In genomic region chr17:36657763-36658490, GRCh38 we compare ENCODE assay signal across 9 cellular contexts. TPM values are rescaled to one million over a fixed set of nuclear protein-coding genes. Genes with fewer than 3 reads are reported as not detected.
DNase-seq lines count a peak whose midpoint lies in the region; ATAC-seq and TF ChIP-seq lines count a peak whose summit lies in the region.
"Had no signal": no experiment of that assay in that cellular context is flagged by ENCODE, and none has a peak within 500 bp of the region (broad histone marks: within the 10 kb centered on the region; RNA-seq: fewer than 3 reads in every experiment).

No MANE protein-coding gene starts in this region.

- H3K4me1 ChIP-seq in mesendoderm (ENCODE audit: control insufficient read depth, low read depth, low read length) = no peaks in the 10 kb centered on the region

- H3K4me2 ChIP-seq in mesendoderm (ENCODE audit: low read length) = peak overlapping the region; percentile 78
- H3K4me2 ChIP-seq: KMS-11 had no signal

- H3K18ac ChIP-seq in mesendoderm (ENCODE audit: low read length) = peak overlapping the region; percentile 43

- DNase-seq in D341Med (ENCODE audit: low spot score) (peak; percentile 60), choroid plexus epithelial cell (ENCODE audit: low read depth) (peak; percentile 15), mesendoderm (peak; percentile 61), kidney glomerular epithelial cell (lab: John Stamatoyannopoulos, UW) (no peak), KG1 (lab: John Stamatoyannopoulos, UW) (no peak)

- no peak for TF ChIP-seq EP300 in Ishikawa (IDR thresholded peaks at IDR 0.05; ENCODE audit: borderline replicate concordance)

- H2BK5ac ChIP-seq in mesendoderm (ENCODE audit: low read length) = no peak overlapping the region

- ATAC-seq in GM18517 (IDR thresholded peaks at IDR 0.05; ENCODE audit: unreplicated experiment) (no peak), HG03460 (IDR thresholded peaks at IDR 0.05; ENCODE audit: unreplicated experiment) (no peak)

- H3K56ac ChIP-seq in mesendoderm (ENCODE audit: low read length) = peak overlapping the region; percentile 90

- H3K79me1 ChIP-seq in mesendoderm (ENCODE audit: low read length) = no peaks in the 10 kb centered on the region

- TF ChIP-seq CTCF in choroid plexus epithelial cell (conservative IDR thresholded peaks at IDR 0.05; ENCODE audit: low read depth, low read length) = peak; percentile 51

- no peak overlapping the region for H2BK15ac ChIP-seq in mesendoderm (replicated peaks; ENCODE audit: low read depth)

- no CpG with 5 or more reads among the region's 57 CpGs for WGBS in mesendoderm (ENCODE audit: extremely low coverage, insufficient coverage, low lambda C conversion rate)

- no peaks in the 10 kb centered on the region for H3K36me3 ChIP-seq in mesendoderm (ENCODE audit: control insufficient read depth, insufficient read depth, low read length)

- H3K4me3 ChIP-seq in choroid plexus epithelial cell (ENCODE audit: low read depth, low read length) = peak overlapping the region; percentile 52
- H3K4me3 ChIP-seq in mesendoderm (ENCODE audit: low read length) = peak overlapping the region; percentile 36

- peak; percentile 69 for TF ChIP-seq RAD21 in Ishikawa (IDR thresholded peaks at IDR 0.05; ENCODE audit: low read depth)

- peak overlapping the region; percentile 19 for H3K4ac ChIP-seq in mesendoderm (ENCODE audit: low read depth, low read length)

- no peak overlapping the region for H3K27ac ChIP-seq in mesendoderm (ENCODE audit: low read depth, low read length)
- H3K27ac ChIP-seq: KMS-11 had no signal

- H2BK120ac ChIP-seq in mesendoderm (ENCODE audit: low read depth, low read length) = no peak overlapping the region

- peak overlapping the region; percentile 75 for H3K9ac ChIP-seq in mesendoderm (ENCODE audit: low read length)
- H3K9ac ChIP-seq: KMS-11 had no signal

- no peak overlapping the region for H2AK5ac ChIP-seq in mesendoderm (ENCODE audit: low read length)

- no peak overlapping the region for H3K23ac ChIP-seq in mesendoderm (ENCODE audit: low read length)

- H3K27me3 ChIP-seq in mesendoderm (ENCODE audit: insufficient read depth, low read length, poor library complexity) = no peaks in the 10 kb centered on the region

- H3K79me2 ChIP-seq in mesendoderm (ENCODE audit: control insufficient read depth, insufficient read depth, low read length) = no peaks in the 10 kb centered on the region

- no peak overlapping the region for H4K8ac ChIP-seq in mesendoderm (ENCODE audit: low read depth, low read length)

- H4K5ac ChIP-seq in mesendoderm (ENCODE audit: low read length) = no peak overlapping the region

TF ChIP-seq in Ishikawa, 13 proteins besides CTCF, POLR2A, EP300 and RAD21:
- TF ChIP-seq TAF1 (IDR thresholded peaks at IDR 0.05; ENCODE audit: low read depth) (no peak), EGR1 (IDR thresholded peaks at IDR 0.05) (peak; percentile 76), ZBTB7A (IDR thresholded peaks at IDR 0.05; ENCODE audit: low read depth) (peak; percentile 95)
- TF ChIP-seq, protein P1, sequence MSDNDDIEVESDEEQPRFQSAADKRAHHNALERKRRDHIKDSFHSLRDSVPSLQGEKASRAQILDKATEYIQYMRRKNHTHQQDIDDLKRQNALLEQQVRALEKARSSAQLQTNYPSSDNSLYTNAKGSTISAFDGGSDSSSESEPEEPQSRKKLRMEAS (IDR thresholded peaks at IDR 0.05) = 0 out of 2 replicates have a peak, but pooled peaks have one; percentile 27

RNA-seq across cellular contexts. Expression of gene MRM1, which starts 56.5 kb away (rescaled TPM):
- 4.0 TPM for polyA plus RNA-seq in mesendoderm (2013, experiment 1 of 2)
- polyA plus RNA-seq in mesendoderm (2013, experiment 2 of 2) = 4.0 TPM

Comparison
In these comparisons a context has a peak if more than half of its experiments do, and no peak if none do; other contexts are left out.
1. DNase-seq: peak in D341Med (single experiment), choroid plexus epithelial cell (single experiment) and mesendoderm (single experiment); none in kidney glomerular epithelial cell (single experiment) and KG1 (single experiment).